Comparison of ENCODE assay signal across 7 cellular contexts in genomic region chr22:19477321-19478085, GRCh38. TPM values are rescaled to one million over a fixed set of nuclear protein-coding genes. Genes with fewer than 3 reads are reported as not detected.
DNase-seq lines count a peak whose midpoint lies in the region; ATAC-seq, FAIRE-seq and TF ChIP-seq lines count a peak whose summit lies in the region.

No MANE protein-coding gene starts in this region.

- 23 to 30% (median 29%) methylated on average over 5 of the region's 5 CpGs for WGBS in psoas muscle, 3 donors

- no peaks in the 10 kb centered on the region for H3F3A ChIP-seq in PC-9 (ENCODE audit: insufficient read depth, low read depth)

- H3K4me2 ChIP-seq in PC-9: peak overlapping the region; percentile 96

- no peak overlapping the region for H2AFZ ChIP-seq in PC-9

- CTCF ChIA-PET in PC-9 (lab: Charles Lee): interaction anchor here (0.5 to 1.5 kb wide), 2 partner anchors 333 to 1116 kb away, joined by 4 to 16 read pairs; partner anchors contain the start of gene ESS2

- no peaks in the 10 kb centered on the region for H3K9me2 ChIP-seq in PC-9 (ENCODE audit: insufficient read depth)

- TF ChIP-seq CTCF in PC-9 (conservative IDR thresholded peaks at IDR 0.05) (no peak; the same call in 1 of the 2 replicates), epithelial cell of proximal tubule (conservative IDR thresholded peaks at IDR 0.05; ENCODE audit: low read depth, low read length) (peak; percentile 20), psoas muscle (IDR thresholded peaks at IDR 0.05) (no peak)

- no peaks in the 10 kb centered on the region for H3K36me3 ChIP-seq in PC-9 (ENCODE audit: low read depth)
- peaks cover 3 to 31% of the 10 kb centered on the region in 2 donors for H3K36me3 ChIP-seq in psoas muscle (ENCODE audit: insufficient read depth in 1 of 2, low read depth in 1 of 2)

- H3K4me3 ChIP-seq in PC-9 (peak overlapping the region; percentile 75), epithelial cell of proximal tubule (ENCODE audit: low read depth, low read length) (peak overlapping the region; percentile 92), psoas muscle (peak overlapping the region; percentile 84)

- no TSS peak for BruUV-seq in PC-9 (replicated peaks; lab: Mats Ljungman, UMichigan)

- intact Hi-C loops in PC-9 (cut with micrococcal nuclease; ENCODE audit: unreplicated experiment): loop anchor here (2.0 to 10.0 kb wide), 3 partner anchors 155 to 299 kb away; partner anchors contain the start of genes CLTCL1 and SLC25A1
- intact Hi-C loops in psoas muscle (cut with DNase I): loop anchor here (5.0 to 10.0 kb wide), 2 partner anchors 35 to 183 kb away; partner anchors contain the start of gene CLTCL1 (in 1 of the 2)

- DNase-seq in GM19239 (ENCODE audit: insufficient read length, low spot score) (no peak), PC-9 (no peak), epithelial cell of proximal tubule (ENCODE audit: low read depth) (no peak), psoas muscle (no peak), caudate nucleus (lab: John Stamatoyannopoulos, UW) (no peak), AG08395 (ENCODE audit: low spot score) (no peak)
- no peak for DNase-seq in activated effector memory CD4-positive, alpha-beta T cell treated with anti-CD3 and anti-CD28 coated beads, Interleukin-2, amount 50 U/mL, for 16 hours

- H3K79me2 ChIP-seq in PC-9 (ENCODE audit: low read depth): peaks cover 48% of the 10 kb centered on the region

- peak; percentile 48 for FAIRE-seq in GM19239 (lab: Jason Lieb, UNC)

- H3K27ac ChIP-seq in PC-9 (no peak overlapping the region), psoas muscle (peak overlapping the region; percentile 97), caudate nucleus (ENCODE audit: low read depth, low read length) (no peak overlapping the region)

- H3K4me1 ChIP-seq in PC-9 (replicated peaks; ENCODE audit: insufficient read depth) (peaks cover 15% of the 10 kb centered on the region), psoas muscle (peaks cover 52% of the 10 kb centered on the region)

- no peak for ATAC-seq in psoas muscle

- peaks cover 24% of the 10 kb centered on the region for H4K20me1 ChIP-seq in PC-9 (ENCODE audit: insufficient read depth)

- H3K9me3 ChIP-seq in PC-9 (ENCODE audit: insufficient read depth, low read depth): no peaks in the 10 kb centered on the region
- H3K9me3 ChIP-seq in psoas muscle: no peaks in the 10 kb centered on the region

- POLR2A ChIA-PET in PC-9 (lab: Charles Lee; ENCODE audit: unreplicated experiment): interaction anchor here (0.7 kb wide), 1 partner anchor 12 kb away, joined by 4 read pairs; no protein-coding TSS in a partner anchor

- H3K27me3 ChIP-seq in PC-9 (ENCODE audit: insufficient read depth, low read depth): no peaks in the 10 kb centered on the region
- no peaks in the 10 kb centered on the region for H3K27me3 ChIP-seq in psoas muscle (ENCODE audit: insufficient read depth in 3 of 3, low read length in 2 of 3)

RNA-seq across cellular contexts. Expression of gene UFD1, which starts 1.5 kb away (rescaled TPM):
- total RNA-seq in PC-9 (2021) (41.6 and 66.9 TPM in 2 replicates), epithelial cell of proximal tubule (47.7 and 68.1 TPM in 2 replicates), psoas muscle (10 to 100 TPM; 44.3 to 97.4 (median 58.4) TPM)
- 100 to 1,000 TPM in 2 of 3 donors, 10 to 100 TPM in 1; 79.6 to 226 (median 124) TPM for polyA plus RNA-seq in psoas muscle

RNA-seq across cellular contexts. Expression of gene CDC45, which starts 2.2 kb away (rescaled TPM):
- 27.5 and 29.1 TPM in 2 replicates for total RNA-seq in PC-9 (2021)
- total RNA-seq in epithelial cell of proximal tubule: 31.2 and 75.2 TPM in 2 replicates
- under 1 TPM in 2 of 4 donors, not detected in 2; 0.50 to 0.71 TPM for total RNA-seq in psoas muscle
- polyA plus RNA-seq in psoas muscle: under 1 TPM; 0.30 to 0.77 (median 0.73) TPM

RNA-seq across cellular contexts. Expression of gene C22orf39, which starts 30.0 kb away (rescaled TPM):
- total RNA-seq in PC-9 (2021) (12.3 and 14.2 TPM in 2 replicates), epithelial cell of proximal tubule (33.1 and 40.3 TPM in 2 replicates), psoas muscle (100 to 1,000 TPM in 1 of 4 donors, 10 to 100 TPM in 3; 84.3 to 101 (median 92.3) TPM)
- polyA plus RNA-seq in psoas muscle: 100 to 1,000 TPM in 1 of 3 donors, 10 to 100 TPM in 2; 60.9 to 104 (median 66.7) TPM

RNA-seq across cellular contexts. Expression of gene MRPL40, which starts 45.2 kb away (rescaled TPM):
- total RNA-seq in PC-9 (2021): 21.1 and 25.1 TPM in 2 replicates
- total RNA-seq in epithelial cell of proximal tubule: 24.3 and 43.8 TPM in 2 replicates
- total RNA-seq in psoas muscle: 10 to 100 TPM; 53.7 to 70.5 (median 58.2) TPM
- polyA plus RNA-seq in psoas muscle: 10 to 100 TPM; 45.8 to 78.6 (median 62.3) TPM

RNA-seq across cellular contexts. Expression of gene HIRA, which starts 46.0 kb away (rescaled TPM):
- total RNA-seq in PC-9 (2021) (13.7 and 19.2 TPM in 2 replicates), epithelial cell of proximal tubule (13.3 and 17.8 TPM in 2 replicates), psoas muscle (10 to 100 TPM; 12.3 to 32.7 (median 18.8) TPM)
- 10 to 100 TPM; 13.3 to 18.9 (median 14.4) TPM for polyA plus RNA-seq in psoas muscle

Comparison
In these comparisons a context has a peak if more than half of its experiments do, and no peak if none do; other contexts are left out.
1. RNA of gene CDC45, which starts 2.2 kb away (total RNA-seq): 31.2 to 75.2 TPM in epithelial cell of proximal tubule and 27.5 to 29.1 TPM in PC-9; 0.50 to 0.71 TPM in psoas muscle; every median in the first group is over 10 times any median in the second.
2. Peak in every context shown above with its lines, with median percentiles within 50 percentile points of each other: H3K4me3 ChIP-seq.